1 cellular context compared by ENCODE assay signal in the genomic region with DNA sequence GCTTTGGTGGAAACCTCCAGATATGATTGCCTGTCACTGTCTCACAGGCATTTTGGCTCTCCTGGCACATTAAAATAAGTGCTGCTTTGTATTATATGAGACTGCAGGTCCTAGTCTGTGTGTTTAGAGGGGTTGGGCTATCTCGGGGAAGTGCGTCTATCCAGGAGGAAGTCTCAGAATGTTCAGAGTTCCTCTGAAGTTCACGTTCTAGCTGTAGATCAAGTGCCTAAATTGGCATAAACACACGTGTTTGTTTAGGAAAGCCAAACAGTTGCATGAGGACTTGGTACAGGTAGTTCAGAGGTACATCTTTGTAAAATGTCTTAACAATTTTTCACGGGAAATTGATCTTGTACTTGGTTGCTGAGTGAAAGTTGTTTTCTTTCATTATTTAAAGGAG.
A peak's percentile ranks its signal among the peaks of the same experiment; 100 is the strongest.
TF ChIP-seq lines count a peak whose summit lies in the region.

No MANE protein-coding gene starts in this region.

TF ChIP-seq in HepG2, 621 proteins besides CTCF, POLR2A, EP300 and RAD21:
- TF ChIP-seq, protein P1, sequence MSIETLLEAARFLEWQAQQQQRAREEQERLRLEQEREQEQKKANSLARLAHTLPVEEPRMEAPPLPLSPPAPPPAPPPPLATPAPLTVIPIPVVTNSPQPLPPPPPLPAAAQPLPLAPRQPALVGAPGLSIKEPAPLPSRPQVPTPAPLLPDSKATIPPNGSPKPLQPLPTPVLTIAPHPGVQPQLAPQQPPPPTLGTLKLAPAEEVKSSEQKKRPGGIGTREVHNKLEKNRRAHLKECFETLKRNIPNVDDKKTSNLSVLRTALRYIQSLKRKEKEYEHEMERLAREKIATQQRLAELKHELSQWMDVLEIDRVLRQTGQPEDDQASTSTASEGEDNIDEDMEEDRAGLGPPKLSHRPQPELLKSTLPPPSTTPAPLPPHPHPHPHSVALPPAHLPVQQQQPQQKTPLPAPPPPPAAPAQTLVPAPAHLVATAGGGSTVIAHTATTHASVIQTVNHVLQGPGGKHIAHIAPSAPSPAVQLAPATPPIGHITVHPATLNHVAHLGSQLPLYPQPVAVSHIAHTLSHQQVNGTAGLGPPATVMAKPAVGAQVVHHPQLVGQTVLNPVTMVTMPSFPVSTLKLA (IDR thresholded peaks at IDR 0.05), result 0 out of 2 replicates have a peak, but pooled peaks have one; percentile 11
- TF ChIP-seq ZNF75D (CRISPR knock-in tag; IDR thresholded peaks at IDR 0.05; ENCODE audit: borderline replicate concordance), result no peak
